ENCODE assay signal across 8 cellular contexts in genomic region chr12:84099591-84099990, GRCh38.
DNase-seq lines count a peak whose midpoint lies in the region; TF ChIP-seq lines count a peak whose summit lies in the region.
"Not testable (repeated sequence)": the region's sequence is repeated elsewhere in the genome, so short reads cannot be mapped to it uniquely, and the experiment has no call there.

No MANE protein-coding gene starts in this region.

- POLR2A ChIA-PET in MCF 10A (lab: Yijun Ruan, JAX), result not testable (repeated sequence)

- peaks cover 20% of the 10 kb centered on the region for H3K9me3 Mint-ChIP-seq in MCF 10A (ENCODE audit: unreplicated experiment)

- BruUV-seq in MCF 10A (replicated peaks; lab: Mats Ljungman, UMichigan), result not testable (repeated sequence)

- intact Hi-C loops in MCF 10A (cut with micrococcal nuclease), result not testable (repeated sequence)

- H3K27ac Mint-ChIP-seq in MCF 10A (ENCODE audit: low read depth, unreplicated experiment), result not testable (repeated sequence)

- DNase-seq in A172 (ENCODE audit: low spot score) (peak; percentile 18), HT-29 (ENCODE audit: low spot score) (peak; percentile 20), NCI-H128 (lab: John Stamatoyannopoulos, UW; ENCODE audit: unreplicated experiment) (peak; percentile 66), NCI-H2196 (lab: John Stamatoyannopoulos, UW; ENCODE audit: unreplicated experiment) (peak; percentile 24), NCI-H774 (lab: John Stamatoyannopoulos, UW) (peak; percentile 37), MCF 10A (ENCODE audit: unreplicated experiment) (peak; percentile 55), left kidney (ENCODE audit: low read depth, low spot score) (peak; percentile 89), myocyte (ENCODE audit: low read depth) (peak; percentile 6)

- CTCF ChIA-PET in MCF 10A (lab: Yijun Ruan, JAX), result not testable (repeated sequence)

- H3K27me3 Mint-ChIP-seq in MCF 10A (ENCODE audit: insufficient read depth, unreplicated experiment), result not testable (repeated sequence)

- H3K36me3 Mint-ChIP-seq in MCF 10A (ENCODE audit: insufficient read depth, unreplicated experiment), result not testable (repeated sequence)

- H3K4me1 Mint-ChIP-seq in MCF 10A (ENCODE audit: insufficient read depth, unreplicated experiment), result not testable (repeated sequence)

- H3K4me3 Mint-ChIP-seq in MCF 10A (ENCODE audit: unreplicated experiment), result not testable (repeated sequence)

- TF ChIP-seq CTCF in MCF 10A (IDR thresholded peaks at IDR 0.05; ENCODE audit: unreplicated experiment), result not testable (repeated sequence)

Comparison
In these comparisons a context has a peak if more than half of its experiments do, and no peak if none do; other contexts are left out.
1. Peak in every context shown above with its lines: DNase-seq.
2. DNase-seq: peak in every context shown above with its lines; median percentile 89 in left kidney; 66 in NCI-H128; 55 in MCF 10A; 37 in NCI-H774; 24 in NCI-H2196; 20 in HT-29; 18 in A172; 6 in myocyte.